Comparison of ENCODE assay signal across 24 cellular contexts in genomic region chr1:117123274-117123673, GRCh38. TPM values are rescaled to one million over a fixed set of nuclear protein-coding genes. Genes with fewer than 3 reads are reported as not detected.
DNase-seq lines count a peak whose midpoint lies in the region; ATAC-seq and TF ChIP-seq lines count a peak whose summit lies in the region.
"Had no signal": no experiment of that assay in that cellular context is flagged by ENCODE, and none has a peak within 500 bp of the region (broad histone marks: within the 10 kb centered on the region; RNA-seq: fewer than 3 reads in every experiment).

No MANE protein-coding gene starts in this region.

- CTCF ChIA-PET in naive thymus-derived CD4-positive, alpha-beta T cell (lab: Charles Lee): interaction anchor here (1.4 kb wide), 2 partner anchors 13 to 246 kb away, joined by 3 to 4 read pairs; no protein-coding TSS in a partner anchor

- H3K36me3 Mint-ChIP-seq in T-helper 2 cell treated with Interferon-gamma antibody and Interleukin-4, amounts not matched to agents 5 μg/mL and 100 μg/mL, for 36 hours (ENCODE audit: low read depth): no peaks in the 10 kb centered on the region
- H3K36me3 Mint-ChIP-seq in activated T-helper 1 cell treated with anti-CD3 and anti-CD28 coated beads, Interleukin-12 subunit alpha, Interleukin-12 subunit beta, Interleukin-2, Interleukin-4 antibody, amounts not matched to agents 30 ng/mL and 10 ng/mL and 1 ng/mL, durations not matched to agents 14 hours and 24 hours and 36 hours (ENCODE audit: low read depth): no peaks in the 10 kb centered on the region
- no peaks in the 10 kb centered on the region for H3K36me3 Mint-ChIP-seq in naive thymus-derived CD4-positive, alpha-beta T cell

- no peaks in the 10 kb centered on the region for H3K9me3 ChIP-seq in naive thymus-derived CD4-positive, alpha-beta T cell (ENCODE audit: control insufficient read depth in 2 of 3, low read length in 3 of 3)
- no peaks in the 10 kb centered on the region for H3K9me3 ChIP-seq in gastrocnemius medialis
- H3K9me3 ChIP-seq: body of pancreas, esophagus squamous epithelium, transverse colon had no signal

- no peak for ATAC-seq in naive thymus-derived CD4-positive, alpha-beta T cell
- ATAC-seq in gastrocnemius medialis (no peak), left cardiac atrium (no peak)
- ATAC-seq: activated CD4-positive, alpha-beta T cell treated with anti-CD3 and anti-CD28 coated beads for 36 hours; body of pancreas; Panc1 had no signal

- H3K27ac ChIP-seq in naive thymus-derived CD4-positive, alpha-beta T cell (ENCODE audit: low read depth, low read length): no peak overlapping the region
- H3K27ac ChIP-seq in gastrocnemius medialis: peak overlapping the region; percentile 87 to 97 (median 92)
- H3K27ac ChIP-seq: body of pancreas, esophagus squamous epithelium, transverse colon had no signal

- in situ Hi-C loops in gastrocnemius medialis (cut with MboI; ENCODE audit: low sequenced_read_pairs in 4 of 4): no loop called here

- peak overlapping the region; percentile 1 for H3K4me3 Mint-ChIP-seq in T-helper 2 cell treated with Interferon-gamma antibody and Interleukin-4, amounts not matched to agents 5 μg/mL and 100 μg/mL, for 36 hours
- H3K4me3 Mint-ChIP-seq in activated T-helper 1 cell treated with anti-CD3 and anti-CD28 coated beads, Interleukin-12 subunit alpha, Interleukin-12 subunit beta, Interleukin-2, Interleukin-4 antibody, amounts not matched to agents 30 ng/mL and 10 ng/mL and 1 ng/mL, durations not matched to agents 14 hours and 24 hours and 36 hours: peak overlapping the region; percentile 23
- peak overlapping the region in 9 of 10 donors; percentile 3 to 86 (median 53) for H3K4me3 Mint-ChIP-seq in naive thymus-derived CD4-positive, alpha-beta T cell

- peaks cover 0 to 5% (median 0%) of the 10 kb centered on the region in 3 experiments for H3K36me3 ChIP-seq in naive thymus-derived CD4-positive, alpha-beta T cell (ENCODE audit: control insufficient read depth in 2 of 3, insufficient read depth in 3 of 3, low read length in 3 of 3)
- no peaks in the 10 kb centered on the region for H3K36me3 ChIP-seq in gastrocnemius medialis
- H3K36me3 ChIP-seq: esophagus squamous epithelium, transverse colon had no signal

- H3K27me3 ChIP-seq in naive thymus-derived CD4-positive, alpha-beta T cell (ENCODE audit: control insufficient read depth in 2 of 2, insufficient read depth in 2 of 2, low read length in 2 of 2): no peaks in the 10 kb centered on the region
- no peaks in the 10 kb centered on the region for H3K27me3 ChIP-seq in gastrocnemius medialis
- H3K27me3 ChIP-seq: body of pancreas, esophagus squamous epithelium had no signal

- intact Hi-C loops in activated T-helper 1 cell treated with anti-CD3 and anti-CD28 coated beads, Interleukin-12 subunit alpha, Interleukin-12 subunit beta, Interleukin-2, Interleukin-4 antibody, amounts not matched to agents 30 ng/mL and 10 ng/mL and 1 ng/mL, durations not matched to agents 14 hours and 24 hours and 36 hours (cut with micrococcal nuclease): loop anchor here (2.0 to 10.0 kb wide), 6 partner anchors 28 to 968 kb away; no protein-coding TSS in a partner anchor
- intact Hi-C loops in naive thymus-derived CD4-positive, alpha-beta T cell (cut with micrococcal nuclease): loop anchor here (2.0 to 10.0 kb wide), 8 partner anchors 138 to 774 kb away; partner anchors contain the start of genes TENT5C (in 2 of the 2) and MAN1A2 (in 1 of the 2)
- intact Hi-C loops in gastrocnemius medialis (cut with DNase I; ENCODE audit: low total_unique reads): loop anchor here (5.0 to 10.0 kb wide), 3 partner anchors 159 to 748 kb away; partner anchors contain the start of gene ATP1A1
- intact Hi-C loops in left cardiac atrium (cut with DNase I): loop anchor here in 1 of 2 donors (5.0 to 10.0 kb wide), 3 partner anchors 112 to 244 kb away; partner anchors contain the start of gene MAN1A2

- no peak overlapping the region for H3K27ac Mint-ChIP-seq in T-helper 2 cell treated with Interferon-gamma antibody and Interleukin-4, amounts not matched to agents 5 μg/mL and 100 μg/mL, for 36 hours
- H3K27ac Mint-ChIP-seq in activated T-helper 1 cell treated with anti-CD3 and anti-CD28 coated beads, Interleukin-12 subunit alpha, Interleukin-12 subunit beta, Interleukin-2, Interleukin-4 antibody, amounts not matched to agents 30 ng/mL and 10 ng/mL and 1 ng/mL, durations not matched to agents 14 hours and 24 hours and 36 hours: no peak overlapping the region
- H3K27ac Mint-ChIP-seq in naive thymus-derived CD4-positive, alpha-beta T cell: no peak overlapping the region
- H3K27ac Mint-ChIP-seq: activated CD4-positive, alpha-beta T cell treated with anti-CD3 and anti-CD28 coated beads for 36 hours had no signal

- peaks cover 4% of the 10 kb centered on the region for H3K4me1 Mint-ChIP-seq in T-helper 2 cell treated with Interferon-gamma antibody and Interleukin-4, amounts not matched to agents 5 μg/mL and 100 μg/mL, for 36 hours (ENCODE audit: low read depth)
- peaks cover 7% of the 10 kb centered on the region for H3K4me1 Mint-ChIP-seq in activated T-helper 1 cell treated with anti-CD3 and anti-CD28 coated beads, Interleukin-12 subunit alpha, Interleukin-12 subunit beta, Interleukin-2, Interleukin-4 antibody, amounts not matched to agents 30 ng/mL and 10 ng/mL and 1 ng/mL, durations not matched to agents 14 hours and 24 hours and 36 hours (ENCODE audit: low read depth)
- H3K4me1 Mint-ChIP-seq in naive thymus-derived CD4-positive, alpha-beta T cell: peaks cover 0 to 13% (median 4%) of the 10 kb centered on the region in 7 donors

- POLR2A ChIA-PET in naive thymus-derived CD4-positive, alpha-beta T cell (lab: Charles Lee): no interaction called here

- no peak for TF ChIP-seq POLR2A in gastrocnemius medialis (IDR thresholded peaks at IDR 0.05)

- H3K9me3 Mint-ChIP-seq in T-helper 2 cell treated with Interferon-gamma antibody and Interleukin-4, amounts not matched to agents 5 μg/mL and 100 μg/mL, for 36 hours: no peaks in the 10 kb centered on the region
- no peaks in the 10 kb centered on the region for H3K9me3 Mint-ChIP-seq in activated T-helper 1 cell treated with anti-CD3 and anti-CD28 coated beads, Interleukin-12 subunit alpha, Interleukin-12 subunit beta, Interleukin-2, Interleukin-4 antibody, amounts not matched to agents 30 ng/mL and 10 ng/mL and 1 ng/mL, durations not matched to agents 14 hours and 24 hours and 36 hours
- H3K9me3 Mint-ChIP-seq in naive thymus-derived CD4-positive, alpha-beta T cell: no peaks in the 10 kb centered on the region

- peaks cover 20% of the 10 kb centered on the region for H3K27me3 Mint-ChIP-seq in T-helper 2 cell treated with Interferon-gamma antibody and Interleukin-4, amounts not matched to agents 5 μg/mL and 100 μg/mL, for 36 hours (ENCODE audit: low read depth)
- H3K27me3 Mint-ChIP-seq in activated T-helper 1 cell treated with anti-CD3 and anti-CD28 coated beads, Interleukin-12 subunit alpha, Interleukin-12 subunit beta, Interleukin-2, Interleukin-4 antibody, amounts not matched to agents 30 ng/mL and 10 ng/mL and 1 ng/mL, durations not matched to agents 14 hours and 24 hours and 36 hours (ENCODE audit: insufficient read depth): peaks cover 14% of the 10 kb centered on the region
- peaks cover 2 to 29% (median 9%) of the 10 kb centered on the region in 5 donors for H3K27me3 Mint-ChIP-seq in naive thymus-derived CD4-positive, alpha-beta T cell

- H3K4me1 ChIP-seq in naive thymus-derived CD4-positive, alpha-beta T cell (ENCODE audit: control insufficient read depth in 2 of 2, insufficient read depth in 2 of 2, low read length in 2 of 2): peaks cover 0 to 4% of the 10 kb centered on the region in 2 donors
- H3K4me1 ChIP-seq in gastrocnemius medialis: peaks cover 45 to 49% of the 10 kb centered on the region in 2 donors

- H3K4me3 ChIP-seq in naive thymus-derived CD4-positive, alpha-beta T cell (ENCODE audit: low read length): no peak overlapping the region
- H3K4me3 ChIP-seq in gastrocnemius medialis: no peak overlapping the region
- H3K4me3 ChIP-seq: body of pancreas, esophagus squamous epithelium, transverse colon had no signal

- no peak for TF ChIP-seq CTCF in gastrocnemius medialis (IDR thresholded peaks at IDR 0.05 in 4 of 5, conservative IDR thresholded peaks at IDR 0.05 in 1 of 5)

- no peak for DNase-seq in T-helper 2 cell treated with Interferon-gamma antibody and Interleukin-4, amounts not matched to agents 5 μg/mL and 100 μg/mL, for 36 hours (ENCODE audit: low spot score)
- DNase-seq in T-helper 2 cell (no peak), gastrocnemius medialis (no peak), cerebellar nuclear complex (lab: John Stamatoyannopoulos, UW) (no peak), left cardiac atrium (no peak), NOMO-1 treated with DMSO at 0.1 percent for 48 hours (lab: John Stamatoyannopoulos, UW; ENCODE audit: unreplicated experiment) (no peak)
- no peak for DNase-seq in activated T-helper 1 cell treated with anti-CD3 and anti-CD28 coated beads, Interleukin-12 subunit alpha, Interleukin-12 subunit beta, Interleukin-2, Interleukin-4 antibody, amounts not matched to agents 30 ng/mL and 10 ng/mL and 1 ng/mL, durations not matched to agents 14 hours and 24 hours and 36 hours (ENCODE audit: low spot score)
- DNase-seq in naive thymus-derived CD4-positive, alpha-beta T cell: no peak
- DNase-seq: 8988T; activated CD4-positive, alpha-beta T cell treated with anti-CD3 and anti-CD28 coated beads for 36 hours; activated gamma-delta T cell; body of pancreas; esophagus squamous epithelium; hippocampal formation; Kasumi-1; NCI-H1436; NCI-H2081 treated with DMSO at 0.1 percent for 48 hours; NCI-H2227 treated with DMSO at 0.1 percent for 48 hours; occipital lobe; Right ventricle myocardium superior; stimulated activated CD4-positive, alpha-beta T cell treated with anti-CD3 and anti-CD28 coated beads, Interleukin-4, amount 100 ng/mL, for 24 hours; T-helper 9 cell; transverse colon had no signal

RNA-seq across cellular contexts. Expression of gene TRIM45, which starts 1.7 kb away (rescaled TPM):
- 1.1 and 1.3 TPM in 2 replicates for total RNA-seq in activated T-helper 1 cell treated with anti-CD3 and anti-CD28 coated beads, Interleukin-12 subunit alpha, Interleukin-12 subunit beta, Interleukin-2, Interleukin-4 antibody, amounts not matched to agents 30 ng/mL and 10 ng/mL and 1 ng/mL, durations not matched to agents 14 hours and 24 hours and 36 hours
- total RNA-seq in naive thymus-derived CD4-positive, alpha-beta T cell: under 1 TPM in 4 of 5 experiments, not detected in 1; 0.24 to 0.94 (median 0.38) TPM
- polyA plus RNA-seq in naive thymus-derived CD4-positive, alpha-beta T cell: not detected
- 1 to 10 TPM; 2.4 to 9.4 (median 5.2) TPM for total RNA-seq in gastrocnemius medialis
- 10 to 100 TPM in 1 of 2 donors, 1 to 10 TPM in 1; 8.2 to 14.3 TPM for total RNA-seq in left cardiac atrium

Comparison
In these comparisons a context has a peak if more than half of its experiments do, and no peak if none do; other contexts are left out.
1. H3K4me3 Mint-ChIP-seq: peak in every context shown above with its lines; median percentile 53 in naive thymus-derived CD4-positive, alpha-beta T cell; 23 in activated T-helper 1 cell treated with anti-CD3 and anti-CD28 coated beads, Interleukin-12 subunit alpha, Interleukin-12 subunit beta, Interleukin-2, Interleukin-4 antibody, amounts not matched to agents 30 ng/mL and 10 ng/mL and 1 ng/mL, durations not matched to agents 14 hours and 24 hours and 36 hours; 1 in T-helper 2 cell treated with Interferon-gamma antibody and Interleukin-4, amounts not matched to agents 5 μg/mL and 100 μg/mL, for 36 hours.